9 cellular contexts compared by ENCODE assay signal in genomic region chr12:1916396-1917171, GRCh38. TPM values are rescaled to one million over a fixed set of nuclear protein-coding genes. Genes with fewer than 3 reads are reported as not detected.
DNase-seq lines count a peak whose midpoint lies in the region; ATAC-seq and TF ChIP-seq lines count a peak whose summit lies in the region.
"Had no signal": no experiment of that assay in that cellular context is flagged by ENCODE, and none has a peak within 500 bp of the region (broad histone marks: within the 10 kb centered on the region; RNA-seq: fewer than 3 reads in every experiment).

No MANE protein-coding gene starts in this region.

- no peaks in the 10 kb centered on the region for H3K9me3 Mint-ChIP-seq in naive thymus-derived CD4-positive, alpha-beta T cell
- H3K9me3 Mint-ChIP-seq in WTC11 = no peaks in the 10 kb centered on the region

- POLR2A ChIA-PET in HEK293T (lab: Yijun Ruan, JAX) (no interaction called here), WTC11 (lab: Charles Lee) (no interaction called here)
- POLR2A ChIA-PET in naive thymus-derived CD4-positive, alpha-beta T cell (lab: Charles Lee) = interaction anchor here (0.6 to 1.5 kb wide), 4 partner anchors 24 to 225 kb away, joined by 3 to 7 read pairs (median 3); partner anchors contain the start of gene ADIPOR2

- no peak overlapping the region for H3K4me3 ChIP-seq in adrenal gland
- peak overlapping the region; percentile 23 for H3K4me3 ChIP-seq in naive thymus-derived CD4-positive, alpha-beta T cell (ENCODE audit: low read length)

- H3K27me3 Mint-ChIP-seq in naive thymus-derived CD4-positive, alpha-beta T cell = peaks cover 4 to 29% (median 5%) of the 10 kb centered on the region in 5 donors
- H3K27me3 Mint-ChIP-seq in WTC11 (ENCODE audit: low read depth) = no peaks in the 10 kb centered on the region

- no peak for TF ChIP-seq POLR2A in adrenal gland (IDR thresholded peaks at IDR 0.05)

- DNase-seq in COR-L47 (lab: John Stamatoyannopoulos, UW) (peak; percentile 73), HEK293T (ENCODE audit: extremely low spot score) (peak; percentile 4), adrenal gland (peak; percentile 31 to 77 (median 69)), NCI-H2227 (lab: John Stamatoyannopoulos, UW; ENCODE audit: unreplicated experiment) (no peak), WTC11 (ENCODE audit: low spot score) (no peak), NCI-H1417 (lab: John Stamatoyannopoulos, UW) (no peak)
- DNase-seq in naive thymus-derived CD4-positive, alpha-beta T cell = no peak
- DNase-seq: NCI-H187 treated with DMSO at 0.1 percent for 48 hours had no signal

- TF ChIP-seq CTCF in adrenal gland (IDR thresholded peaks at IDR 0.05) (no peak), WTC11 (IDR thresholded peaks at IDR 0.05) (no peak)

- no peaks in the 10 kb centered on the region for H3K27me3 ChIP-seq in adrenal gland
- H3K27me3 ChIP-seq in naive thymus-derived CD4-positive, alpha-beta T cell (ENCODE audit: control insufficient read depth in 2 of 2, insufficient read depth in 2 of 2, low read length in 2 of 2) = no peaks in the 10 kb centered on the region

- H3K27ac Mint-ChIP-seq in naive thymus-derived CD4-positive, alpha-beta T cell = peak overlapping the region; percentile 41 to 90 (median 82)
- H3K27ac Mint-ChIP-seq in WTC11 = no peak overlapping the region

- WGBS in adrenal gland, 4 donors = 30 to 49% (median 43%) methylated on average over 14 to 18 of the region's 18 CpGs

- intact Hi-C loops in adrenal gland (cut with DNase I) = no loop called here
- intact Hi-C loops in naive thymus-derived CD4-positive, alpha-beta T cell (cut with micrococcal nuclease) = no loop called here

- CTCF ChIA-PET in HEK293T (lab: Yijun Ruan, JAX) = no interaction called here
- CTCF ChIA-PET in naive thymus-derived CD4-positive, alpha-beta T cell (lab: Charles Lee) = interaction anchor here (1.2 to 1.9 kb wide), 2 partner anchors 23 kb away, joined by 3 to 8 read pairs; no protein-coding TSS in a partner anchor
- CTCF ChIA-PET in WTC11 (lab: Charles Lee) = interaction anchor here (1.6 kb wide), 1 partner anchor 282 kb away, joined by 5 read pairs; no protein-coding TSS in a partner anchor

- no peak for ATAC-seq in naive thymus-derived CD4-positive, alpha-beta T cell
- no peak for ATAC-seq in WTC11
- ATAC-seq in HG03108 (IDR thresholded peaks at IDR 0.05; ENCODE audit: unreplicated experiment) = no peak

- no peaks in the 10 kb centered on the region for H3K36me3 ChIP-seq in adrenal gland (replicated peaks in 1 of 2)
- no peaks in the 10 kb centered on the region for H3K36me3 ChIP-seq in naive thymus-derived CD4-positive, alpha-beta T cell (ENCODE audit: control insufficient read depth in 2 of 3, insufficient read depth in 3 of 3, low read length in 3 of 3)

- H3K4me3 Mint-ChIP-seq in naive thymus-derived CD4-positive, alpha-beta T cell = peak overlapping the region in 9 of 10 donors; percentile 32 to 82 (median 64)
- no peak overlapping the region for H3K4me3 Mint-ChIP-seq in WTC11

- H3K9me3 ChIP-seq in adrenal gland (replicated peaks in 1 of 3) = no peaks in the 10 kb centered on the region
- no peaks in the 10 kb centered on the region for H3K9me3 ChIP-seq in naive thymus-derived CD4-positive, alpha-beta T cell (ENCODE audit: control insufficient read depth in 2 of 3, low read length in 3 of 3)

- H3K27ac ChIP-seq in adrenal gland = peak overlapping the region in 1 of 5 donors; percentile 75
- no peak overlapping the region for H3K27ac ChIP-seq in naive thymus-derived CD4-positive, alpha-beta T cell (ENCODE audit: low read depth, low read length)

- peaks cover 6% of the 10 kb centered on the region in 2 donors for H3K4me1 ChIP-seq in adrenal gland (replicated peaks in 1 of 2)
- peaks cover 11 to 23% of the 10 kb centered on the region in 2 donors for H3K4me1 ChIP-seq in naive thymus-derived CD4-positive, alpha-beta T cell (ENCODE audit: control insufficient read depth in 2 of 2, insufficient read depth in 2 of 2, low read length in 2 of 2)

- peaks cover 18 to 41% (median 32%) of the 10 kb centered on the region in 7 donors for H3K4me1 Mint-ChIP-seq in naive thymus-derived CD4-positive, alpha-beta T cell
- H3K4me1 Mint-ChIP-seq in WTC11 = peaks cover 19% of the 10 kb centered on the region

- H3K36me3 Mint-ChIP-seq in naive thymus-derived CD4-positive, alpha-beta T cell = peaks cover 0 to 7% (median 0%) of the 10 kb centered on the region in 5 donors
- H3K36me3 Mint-ChIP-seq in WTC11 = no peaks in the 10 kb centered on the region

TF ChIP-seq in HEK293T, 16 proteins besides CTCF, POLR2A, EP300 and RAD21:
- TF ChIP-seq BHLHE40 (IDR thresholded peaks at IDR 0.05; ENCODE audit: borderline replicate concordance) (no peak), PKNOX1 (IDR thresholded peaks at IDR 0.05) (no peak), SP1 (IDR thresholded peaks at IDR 0.05) (no peak), FOXM1 (IDR thresholded peaks at IDR 0.05; ENCODE audit: borderline replicate concordance) (no peak), CTBP1 (IDR thresholded peaks at IDR 0.05; ENCODE audit: borderline replicate concordance) (no peak), ELF4 (IDR thresholded peaks at IDR 0.05) (no peak), ZNF384 (IDR thresholded peaks at IDR 0.05) (no peak), FOXA1 (IDR thresholded peaks at IDR 0.05) (no peak), HDGF (IDR thresholded peaks at IDR 0.05; ENCODE audit: borderline replicate concordance) (no peak), TARDBP (IDR thresholded peaks at IDR 0.05) (no peak), FOXK2 (IDR thresholded peaks at IDR 0.05) (no peak), NFRKB (IDR thresholded peaks at IDR 0.05) (no peak), SUZ12 (IDR thresholded peaks at IDR 0.05) (no peak), ARNT (IDR thresholded peaks at IDR 0.05) (no peak), L3MBTL2 (conservative IDR thresholded peaks at IDR 0.05) (no peak), LEF1 (IDR thresholded peaks at IDR 0.05; ENCODE audit: borderline replicate concordance) (no peak)

TF ChIP-seq in WTC11, 78 proteins besides CTCF, POLR2A, EP300 and RAD21:
- TF ChIP-seq CREB1 (CRISPR knock-in tag; IDR thresholded peaks at IDR 0.05) (no peak), ZNF532 (CRISPR knock-in tag; IDR thresholded peaks at IDR 0.05; ENCODE audit: borderline replicate concordance) (no peak), E2F4 (CRISPR knock-in tag; IDR thresholded peaks at IDR 0.05; ENCODE audit: borderline replicate concordance, low read depth) (no peak), FOXJ3 (CRISPR knock-in tag; IDR thresholded peaks at IDR 0.05; ENCODE audit: borderline replicate concordance) (no peak), ZNF416 (CRISPR knock-in tag; IDR thresholded peaks at IDR 0.05) (no peak), CBFB (CRISPR knock-in tag; IDR thresholded peaks at IDR 0.05; ENCODE audit: low read depth) (no peak), ELF4 (CRISPR knock-in tag; IDR thresholded peaks at IDR 0.05; ENCODE audit: low read depth) (no peak)

RNA-seq across cellular contexts. Expression of gene CACNA2D4, which starts 1.9 kb away (rescaled TPM):
- total RNA-seq in adrenal gland (1 to 10 TPM in 6 of 8 donors, under 1 TPM in 2; 0.54 to 9.1 (median 4.2) TPM), WTC11 (2021) (0.04 to 0.46 TPM (median 0.25 TPM) in 3 replicates)
- 1 to 10 TPM; 1.4 to 4.4 (median 3.1) TPM for polyA plus RNA-seq in adrenal gland
- 10 to 100 TPM in 3 of 5 experiments, 1 to 10 TPM in 2; 9.0 to 23.4 (median 10.1) TPM for total RNA-seq in naive thymus-derived CD4-positive, alpha-beta T cell
- 1 to 10 TPM; 4.9 to 5.7 TPM for polyA plus RNA-seq in naive thymus-derived CD4-positive, alpha-beta T cell

Comparison
In these comparisons a context has a peak if more than half of its experiments do, and no peak if none do; other contexts are left out.
1. DNase-seq: peak in COR-L47 (single experiment), HEK293T (single experiment) and adrenal gland (7 of 7); none in naive thymus-derived CD4-positive, alpha-beta T cell (0 of 9), NCI-H2227 (single experiment), WTC11 (single experiment) and NCI-H1417 (0 of 3).